29 cellular contexts compared by ENCODE assay signal in genomic region chr7:158501300-158502067, GRCh38.
"Had no signal": no experiment of that assay in that cellular context is flagged by ENCODE, and none has a peak within 500 bp of the region (broad histone marks: within the 10 kb centered on the region; RNA-seq: fewer than 3 reads in every experiment).

No MANE protein-coding gene starts in this region.

- H3K36me3 ChIP-seq: cardiac muscle cell had no signal

- H3K4me3 Mint-ChIP-seq: activated CD4-positive, alpha-beta memory T cell treated with anti-CD3 and anti-CD28 coated beads, Interleukin-2, amount 10 ng/mL, durations not matched to agents 7 days and 5 days; activated CD4-positive, alpha-beta T cell treated with anti-CD3 and anti-CD28 coated beads for 36 hours; activated naive CD4-positive, alpha-beta T cell treated with anti-CD3 and anti-CD28 coated beads for 36 hours; activated naive CD8-positive, alpha-beta T cell; activated T-helper 17 cell treated with anti-CD3 and anti-CD28 coated beads, Interleukin-2, amount 50 U/mL, for 72 hours; T-cell had no signal

- DNase-seq: activated CD4-positive, alpha-beta memory T cell treated with anti-CD3 and anti-CD28 coated beads, Interleukin-2, amount 10 ng/mL, durations not matched to agents 7 days and 5 days; activated CD4-positive, alpha-beta T cell treated with anti-CD3 and anti-CD28 coated beads for 36 hours; activated CD4-positive, alpha-beta T cell treated with anti-CD3 and anti-CD28 coated beads, Interleukin-2, amount 50 U/mL, for 1 hour; activated CD4-positive, CD25-positive, alpha-beta regulatory T cell; activated gamma-delta T cell; activated naive CD4-positive, alpha-beta T cell treated with anti-CD3 and anti-CD28 coated beads for 36 hours; activated T-cell treated with anti-CD3 and anti-CD28 coated beads for 4 hours; activated T-cell treated with anti-CD3 and anti-CD28 coated beads, Interleukin-2, amount 50 U/mL, for 48 hours; amygdala; cerebellar nuclear complex; KBM-7; NCI-H1048; NCI-H1930; NCI-H2171; NCI-H2227 treated with DMSO at 0.1 percent for 48 hours; NCI-H526; NCI-H82; NK-92 treated with Interleukin-12 subunit alpha and Interleukin-12 subunit beta, amount 100 ng/mL, for 24 hours; SIG-M5; T-cell; T-helper 2 cell; T1000 had no signal

- H3K27me3 Mint-ChIP-seq: activated CD4-positive, alpha-beta memory T cell treated with anti-CD3 and anti-CD28 coated beads, Interleukin-2, amount 10 ng/mL, durations not matched to agents 7 days and 5 days; brain had no signal

- H3K36me3 Mint-ChIP-seq: activated naive CD8-positive, alpha-beta T cell; T-cell had no signal

- H3K4me3 ChIP-seq: cardiac muscle cell, SK-N-MC had no signal

- H3K27ac Mint-ChIP-seq: activated CD4-positive, alpha-beta memory T cell treated with anti-CD3 and anti-CD28 coated beads, Interleukin-2, amount 10 ng/mL, durations not matched to agents 7 days and 5 days; activated CD4-positive, alpha-beta T cell treated with anti-CD3 and anti-CD28 coated beads for 36 hours; activated naive CD4-positive, alpha-beta T cell treated with anti-CD3 and anti-CD28 coated beads for 36 hours; activated naive CD8-positive, alpha-beta T cell; activated T-helper 17 cell treated with anti-CD3 and anti-CD28 coated beads, Interleukin-2, amount 50 U/mL, for 72 hours; T-cell had no signal

- H3K4me1 Mint-ChIP-seq: activated CD4-positive, alpha-beta memory T cell treated with anti-CD3 and anti-CD28 coated beads, Interleukin-2, amount 10 ng/mL, durations not matched to agents 7 days and 5 days; activated CD4-positive, alpha-beta T cell treated with anti-CD3 and anti-CD28 coated beads for 36 hours; activated T-helper 17 cell treated with anti-CD3 and anti-CD28 coated beads, Interleukin-2, amount 50 U/mL, for 72 hours; T-cell had no signal

- FAIRE-seq: astrocyte, TTC549 had no signal

- ATAC-seq: activated CD4-positive, alpha-beta T cell treated with anti-CD3 and anti-CD28 coated beads for 36 hours; activated T-helper 17 cell treated with anti-CD3 and anti-CD28 coated beads, Interleukin-2, amount 50 U/mL, for 72 hours; T-cell had no signal

- H3K27me3 ChIP-seq: cardiac muscle cell had no signal

- H3K27ac ChIP-seq: cardiac muscle cell, SK-N-MC had no signal
